Comparison of ENCODE assay signal across 20 cellular contexts in genomic region chr3:123423026-123423425, GRCh38. TPM values are rescaled to one million over a fixed set of nuclear protein-coding genes. Genes with fewer than 3 reads are reported as not detected.
DNase-seq lines count a peak whose midpoint lies in the region; ATAC-seq, FAIRE-seq and TF ChIP-seq lines count a peak whose summit lies in the region.
"Had no signal": no experiment of that assay in that cellular context is flagged by ENCODE, and none has a peak within 500 bp of the region (broad histone marks: within the 10 kb centered on the region; RNA-seq: fewer than 3 reads in every experiment).

No MANE protein-coding gene starts in this region.

- no peak for TF ChIP-seq POLR2A in sigmoid colon (IDR thresholded peaks at IDR 0.05)

- no peak for FAIRE-seq in kidney (lab: Jason Lieb, UNC)
- FAIRE-seq: TTC549 had no signal

- TF ChIP-seq EP300 in sigmoid colon (IDR thresholded peaks at IDR 0.05) = no peak

- H3K27me3 ChIP-seq in colonic mucosa = no peaks in the 10 kb centered on the region
- no peaks in the 10 kb centered on the region for H3K27me3 ChIP-seq in sigmoid colon

- intact Hi-C loops in colonic mucosa (cut with DNase I) (no loop called here), kidney (cut with DNase I) (no loop called here), sigmoid colon (cut with DNase I) (no loop called here)

- DNase-seq in Daoy (ENCODE audit: low read depth) (peak; percentile 15), colonic mucosa (peak; percentile 84), kidney (peak; percentile 84), sigmoid colon (no peak), COLO829 (ENCODE audit: low spot score) (no peak), T-helper 1 cell (no peak)
- DNase-seq: ACHN; activated CD4-positive, alpha-beta T cell treated with anti-CD3 and anti-CD28 coated beads for 48 hours; CD4-positive, alpha-beta memory T cell; DMS79 treated with DMSO at 0.1 percent for 48 hours; glutamatergic neuron; naive B cell; NCI-H1105 treated with DMSO at 0.1 percent for 48 hours; NCI-H524; stimulated activated CD4-positive, alpha-beta T cell treated with anti-CD3 and anti-CD28 coated beads, Interleukin-4, amount 100 ng/mL, for 1 hour had no signal

- H3K27ac ChIP-seq in colonic mucosa (peak overlapping the region; percentile 40), kidney (ENCODE audit: low read depth in 2 of 2, low read length in 2 of 2) (peak overlapping the region; percentile 82 to 92), sigmoid colon (peak overlapping the region; percentile 87 to 93 (median 91))
- H3K27ac ChIP-seq: RWPE1 had no signal

- ATAC-seq in GM21723 (IDR thresholded peaks at IDR 0.05; ENCODE audit: unreplicated experiment) = no peak
- ATAC-seq in GM18520 (IDR thresholded peaks at IDR 0.05; ENCODE audit: unreplicated experiment) = no peak

- no peaks in the 10 kb centered on the region for H3K36me3 ChIP-seq in colonic mucosa
- no peaks in the 10 kb centered on the region for H3K36me3 ChIP-seq in kidney (ENCODE audit: control insufficient read depth in 1 of 2, insufficient read depth in 2 of 2, low read length in 2 of 2)
- no peaks in the 10 kb centered on the region for H3K36me3 ChIP-seq in sigmoid colon

- H3K9me3 ChIP-seq in colonic mucosa (no peaks in the 10 kb centered on the region), kidney (ENCODE audit: control insufficient read depth in 1 of 2, low read length in 2 of 2) (no peaks in the 10 kb centered on the region), sigmoid colon (no peaks in the 10 kb centered on the region)

- peaks cover 5% of the 10 kb centered on the region for H3K4me1 ChIP-seq in colonic mucosa
- peaks cover 40 to 43% of the 10 kb centered on the region in 2 donors for H3K4me1 ChIP-seq in kidney (ENCODE audit: control insufficient read depth in 1 of 2, insufficient read depth in 1 of 2, low read depth in 1 of 2, low read length in 2 of 2)
- H3K4me1 ChIP-seq in sigmoid colon = peaks cover 0 to 90% (median 86%) of the 10 kb centered on the region in 4 donors

- H3K9ac ChIP-seq in colonic mucosa (ENCODE audit: low read depth in 2 of 2, low read length in 2 of 2) = no peak overlapping the region
- peak overlapping the region in 1 of 2 donors; percentile 62 for H3K9ac ChIP-seq in kidney (ENCODE audit: low read length in 2 of 2)

- WGBS in sigmoid colon, 2 donors = 17 to 73% methylated on average over 12 of the region's 12 CpGs

- H3K4me3 ChIP-seq in colonic mucosa (no peak overlapping the region), kidney (ENCODE audit: low read length in 2 of 2) (no peak overlapping the region), sigmoid colon (no peak overlapping the region)

- TF ChIP-seq CTCF in colonic mucosa (IDR thresholded peaks at IDR 0.05) (no peak), kidney (IDR thresholded peaks at IDR 0.05; ENCODE audit: borderline replicate concordance, extremely low read depth, insufficient read depth) (no peak), sigmoid colon (IDR thresholded peaks at IDR 0.05) (no peak)

RNA-seq across cellular contexts. Expression of gene ADCY5, which starts 25.9 kb away (rescaled TPM):
- total RNA-seq in Daoy (2014; rRNA removed; shearing (Covaris generic)) = 0.06 TPM in 1 of 2 replicates, not detected in the other
- total RNA-seq in colonic mucosa (1 to 10 TPM; 5.6 to 7.8 TPM), kidney (33.6 TPM), sigmoid colon (10 to 100 TPM; 39.5 to 84.4 (median 62.2) TPM)
- polyA plus RNA-seq in kidney (ENCODE audit: insufficient read depth, low read depth, low replicate concordance) (7.1 TPM), sigmoid colon (1 to 10 TPM; 1.4 to 9.9 (median 5.4) TPM)
- total RNA-seq: activated T-helper 2 cell treated with anti-CD3 and anti-CD28 coated beads, Interferon-gamma antibody, Interleukin-2, Interleukin-4, amounts not matched to agents 10 μg/mL and 5 μg/mL and 100 μg/mL, durations not matched to agents 14 hours and 24 hours and 36 hours; CD4-positive, alpha-beta memory T cell had no signal

Comparison
In these comparisons a context has a peak if more than half of its experiments do, and no peak if none do; other contexts are left out.
1. DNase-seq: peak in Daoy (single experiment), colonic mucosa (single experiment) and kidney (single experiment); none in sigmoid colon (single experiment), COLO829 (single experiment) and T-helper 1 cell (0 of 5).
2. H3K27ac ChIP-seq: peak in every context shown above with its lines; median percentile 91 in sigmoid colon; 87 in kidney; 40 in colonic mucosa.